ENCODE assay signal across 9 cellular contexts in the genomic region with DNA sequence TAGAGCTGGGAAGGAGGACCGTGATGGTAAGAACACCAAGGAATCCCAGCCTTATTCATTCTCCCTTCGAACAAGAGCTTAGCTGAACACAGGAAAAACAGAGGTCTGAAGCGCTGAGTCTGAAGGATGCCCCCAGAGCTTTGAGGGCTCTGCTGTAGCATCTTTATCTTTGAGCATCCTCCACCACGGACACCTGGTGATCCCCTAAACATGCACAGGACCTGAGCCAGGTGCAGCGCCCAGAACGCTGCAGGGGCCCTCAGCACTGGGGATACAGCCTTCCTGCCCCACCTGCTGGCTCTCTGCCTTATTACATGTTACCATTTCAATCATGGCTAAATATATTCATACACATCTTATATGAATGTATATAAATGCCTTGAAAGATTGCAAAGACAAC. TPM values are rescaled to one million over a fixed set of nuclear protein-coding genes. Genes with fewer than 3 reads are reported as not detected.
DNase-seq lines count a peak whose midpoint lies in the region; ATAC-seq, FAIRE-seq and TF ChIP-seq lines count a peak whose summit lies in the region.
"Had no signal": no experiment of that assay in that cellular context is flagged by ENCODE, and none has a peak within 500 bp of the region (broad histone marks: within the 10 kb centered on the region; RNA-seq: fewer than 3 reads in every experiment).

No MANE protein-coding gene starts in this region.

- no peaks in the 10 kb centered on the region for H3K36me3 Mint-ChIP-seq in activated naive CD8-positive, alpha-beta T cell treated with anti-CD3 and anti-CD28 coated beads, Interleukin-2, amount 10 ng/mL, durations not matched to agents 7 days and 5 days

- H3F3A ChIP-seq in SK-N-SH (replicated peaks; ENCODE audit: insufficient read depth): peaks cover 11% of the 10 kb centered on the region

- TF ChIP-seq CTCF in SK-N-SH (IDR thresholded peaks at IDR 0.05) (peak; percentile 71), tibial nerve (IDR thresholded peaks at IDR 0.05) (peak in 4 of 5 experiments; percentile 14 to 41 (median 25)), sigmoid colon (IDR thresholded peaks at IDR 0.05) (no peak)

- WGBS in SK-N-SH (ENCODE audit: low lambda C conversion rate): 50% methylated on average over 6 of the region's 6 CpGs
- 40 to 41% methylated on average over 6 of the region's 6 CpGs for WGBS in tibial nerve, 2 donors
- 33 to 39% methylated on average over 6 of the region's 6 CpGs for WGBS in sigmoid colon, 2 donors

- peaks cover 21% of the 10 kb centered on the region for H3K4me1 ChIP-seq in Karpas-422 (ENCODE audit: low read length)
- H3K4me1 ChIP-seq in SK-N-SH (ENCODE audit: control insufficient read depth in 1 of 2, insufficient read depth in 2 of 2, low read depth in 1 of 2, low read length in 1 of 2): peaks cover 0 to 2% of the 10 kb centered on the region in 2 experiments; a peak in 1 of 4 replicates
- H3K4me1 ChIP-seq in tibial nerve: peaks cover 0 to 5% (median 0%) of the 10 kb centered on the region in 4 donors
- H3K4me1 ChIP-seq in sigmoid colon: peaks cover 0 to 9% (median 7%) of the 10 kb centered on the region in 4 donors

- H4K20me1 ChIP-seq in Karpas-422 (ENCODE audit: insufficient read depth, low read depth, low read length) (no peaks in the 10 kb centered on the region), SK-N-SH (ENCODE audit: insufficient read depth) (no peaks in the 10 kb centered on the region)

- TF ChIP-seq EP300 in SK-N-SH (IDR thresholded peaks at IDR 0.05; ENCODE audit: borderline replicate concordance in 1 of 2, low read depth in 1 of 2, low read length in 1 of 2) (no peak), tibial nerve (IDR thresholded peaks at IDR 0.05) (no peak), sigmoid colon (IDR thresholded peaks at IDR 0.05) (no peak)

- no peaks in the 10 kb centered on the region for H3K79me2 ChIP-seq in Karpas-422 (ENCODE audit: low read length)
- no peaks in the 10 kb centered on the region for H3K79me2 ChIP-seq in SK-N-SH (ENCODE audit: insufficient read depth)

- H3K36me3 ChIP-seq in Karpas-422 (ENCODE audit: insufficient read depth, low read length) (no peaks in the 10 kb centered on the region), SK-N-SH (replicated peaks in 1 of 2; ENCODE audit: control insufficient read depth in 1 of 2, insufficient read depth in 2 of 2, low read length in 1 of 2) (no peaks in the 10 kb centered on the region), tibial nerve (no peaks in the 10 kb centered on the region), MG63 (no peaks in the 10 kb centered on the region), sigmoid colon (no peaks in the 10 kb centered on the region)

- H3K9ac ChIP-seq in Karpas-422 (ENCODE audit: low read length) (no peak overlapping the region), SK-N-SH (no peak overlapping the region)

- no peak overlapping the region for H3K4me2 ChIP-seq in Karpas-422 (ENCODE audit: low read depth, low read length, poor library complexity, severe bottlenecking)
- no peak overlapping the region for H3K4me2 ChIP-seq in SK-N-SH

- H3K9me3 ChIP-seq in Karpas-422 (ENCODE audit: low read length) (no peaks in the 10 kb centered on the region), SK-N-SH (no peaks in the 10 kb centered on the region), tibial nerve (no peaks in the 10 kb centered on the region), MG63 (no peaks in the 10 kb centered on the region), sigmoid colon (no peaks in the 10 kb centered on the region)

- peaks cover 6% of the 10 kb centered on the region for H3K4me1 Mint-ChIP-seq in activated naive CD8-positive, alpha-beta T cell treated with anti-CD3 and anti-CD28 coated beads, Interleukin-2, amount 10 ng/mL, durations not matched to agents 7 days and 5 days

- TF ChIP-seq POLR2A in tibial nerve (IDR thresholded peaks at IDR 0.05) (no peak), sigmoid colon (IDR thresholded peaks at IDR 0.05) (no peak)

- CTCF ChIA-PET in SK-N-SH (lab: Yijun Ruan, JAX): interaction anchor here (0.5 to 3.2 kb wide), 33 partner anchors 8 to 238 kb away, joined by 3 to 104 read pairs (median 6); a partner anchor contains a TSS

- no peak overlapping the region for H3K4me3 Mint-ChIP-seq in activated naive CD8-positive, alpha-beta T cell treated with anti-CD3 and anti-CD28 coated beads, Interleukin-2, amount 10 ng/mL, durations not matched to agents 7 days and 5 days

- H3K9me2 ChIP-seq in Karpas-422 (replicated peaks; ENCODE audit: insufficient read depth, low read length) (no peaks in the 10 kb centered on the region), SK-N-SH (no peaks in the 10 kb centered on the region)

- H3K27ac ChIP-seq in Karpas-422 (ENCODE audit: low read length) (no peak overlapping the region), SK-N-SH (ENCODE audit: low read depth in 2 of 2, low read length in 1 of 2) (no peak overlapping the region), tibial nerve (no peak overlapping the region), sigmoid colon (no peak overlapping the region)

- no peak overlapping the region for H3K4me3 ChIP-seq in Karpas-422 (ENCODE audit: low read length)
- no peak overlapping the region for H3K4me3 ChIP-seq in SK-N-SH (ENCODE audit: low read depth in 2 of 2, low read length in 1 of 2)
- no peak overlapping the region for H3K4me3 ChIP-seq in tibial nerve
- no peak overlapping the region for H3K4me3 ChIP-seq in MG63
- no peak overlapping the region for H3K4me3 ChIP-seq in sigmoid colon

- DNase-seq in Karpas-422 (peak; percentile 86), SK-N-SH (peak; percentile 60), left colon (peak in 1 of 2 donors; percentile 63), tibial nerve (ENCODE audit: low spot score in 2 of 2) (no peak), MG63 (no peak), sigmoid colon (no peak)
- peak; percentile 59 for DNase-seq in activated naive CD8-positive, alpha-beta T cell treated with anti-CD3 and anti-CD28 coated beads, Interleukin-2, amount 10 ng/mL, durations not matched to agents 7 days and 5 days

- peak; percentile 74 for ATAC-seq in activated naive CD8-positive, alpha-beta T cell treated with anti-CD3 and anti-CD28 coated beads, Interleukin-2, amount 10 ng/mL, durations not matched to agents 7 days and 5 days (ENCODE audit: low read depth)
- ATAC-seq in left colon: peak; percentile 86

- intact Hi-C loops in left colon (cut with DNase I, micrococcal nuclease): loop anchor here in 1 of 2 donors (10.0 kb wide), 1 partner anchor 224 kb away; no protein-coding TSS in a partner anchor
- intact Hi-C loops in sigmoid colon (cut with DNase I): loop anchor here (2.0 to 5.0 kb wide), 2 partner anchors 152 to 222 kb away; no protein-coding TSS in a partner anchor

- H3K27me3 Mint-ChIP-seq in activated naive CD8-positive, alpha-beta T cell treated with anti-CD3 and anti-CD28 coated beads, Interleukin-2, amount 10 ng/mL, durations not matched to agents 7 days and 5 days: peaks cover 22% of the 10 kb centered on the region

- no peak overlapping the region for H3K27ac Mint-ChIP-seq in activated naive CD8-positive, alpha-beta T cell treated with anti-CD3 and anti-CD28 coated beads, Interleukin-2, amount 10 ng/mL, durations not matched to agents 7 days and 5 days

- H2AFZ ChIP-seq in Karpas-422 (ENCODE audit: low read length): no peak overlapping the region
- no peak overlapping the region for H2AFZ ChIP-seq in SK-N-SH (ENCODE audit: low read depth)

- no peaks in the 10 kb centered on the region for H3K9me3 Mint-ChIP-seq in activated naive CD8-positive, alpha-beta T cell treated with anti-CD3 and anti-CD28 coated beads, Interleukin-2, amount 10 ng/mL, durations not matched to agents 7 days and 5 days

- peak; percentile 49 for FAIRE-seq in G401.6 (lab: Jason Lieb, UNC)

- POLR2A ChIA-PET in SK-N-SH (lab: Yijun Ruan, JAX): interaction anchor here (0.6 to 1.1 kb wide), 2 partner anchors 17 to 139 kb away, joined by 3 read pairs; a partner anchor contains a TSS
- POLR2A ChIA-PET in activated naive CD8-positive, alpha-beta T cell treated with anti-CD3 and anti-CD28 coated beads, Interleukin-2, amount 10 ng/mL, durations not matched to agents 7 days and 5 days (lab: Charles Lee): interaction anchor here (0.5 to 1.8 kb wide), 3 partner anchors 9 to 23 kb away, joined by 3 to 8 read pairs (median 3); a partner anchor contains a TSS

- peak; percentile 68 for TF ChIP-seq RAD21 in SK-N-SH (IDR thresholded peaks at IDR 0.05; ENCODE audit: low read length)

- H3K27me3 ChIP-seq in Karpas-422 (ENCODE audit: low read length) (no peaks in the 10 kb centered on the region), SK-N-SH (ENCODE audit: insufficient read depth) (no peaks in the 10 kb centered on the region), tibial nerve (peaks cover 0 to 18% of the 10 kb centered on the region in 2 donors), MG63 (no peaks in the 10 kb centered on the region), sigmoid colon (no peaks in the 10 kb centered on the region)

RNA-seq across cellular contexts. Expression of a gene that starts 7.7 kb away (rescaled TPM):
- 26.2 and 28.0 TPM in 2 replicates for total RNA-seq in Karpas-422 (2014; rRNA removed; shearing (Covaris generic); ENCODE audit: low replicate concordance)
- polyA plus RNA-seq in SK-N-SH (2012; rRNA removed) (36.6 and 46.8 TPM in 2 replicates), sigmoid colon (10 to 100 TPM; 10.2 to 32.9 (median 18.0) TPM)
- 45.1 and 47.1 TPM in 2 replicates for polyA plus RNA-seq in SK-N-SH (2012; cell fraction: cytosol; rRNA removed)
- polyA plus RNA-seq in SK-N-SH (2012; cell fraction: nucleus; rRNA removed): 41.7 and 60.0 TPM in 2 replicates
- 10 to 100 TPM; 29.7 to 31.1 TPM for total RNA-seq in activated naive CD8-positive, alpha-beta T cell treated with anti-CD3 and anti-CD28 coated beads, Interleukin-2, amount 10 ng/mL, durations not matched to agents 7 days and 5 days
- total RNA-seq in left colon (10 to 100 TPM; 13.8 to 20.1 TPM), tibial nerve (10 to 100 TPM; 22.2 to 44.4 (median 29.6) TPM), sigmoid colon (10 to 100 TPM; 12.2 to 22.9 (median 17.3) TPM)
- total RNA-seq in MG63 (2014; rRNA removed; shearing (Covaris generic); ENCODE audit: low replicate concordance): 10.0 and 48.6 TPM in 2 replicates

RNA-seq across cellular contexts. Expression of a gene that starts 10.2 kb away (rescaled TPM):
- 0.47 TPM in 1 of 2 replicates, not detected in the other for total RNA-seq in Karpas-422 (2014; rRNA removed; shearing (Covaris generic); ENCODE audit: low replicate concordance)
- polyA plus RNA-seq in SK-N-SH (2012; rRNA removed): 0.10 and 0.20 TPM in 2 replicates
- not detected in 2 replicates for polyA plus RNA-seq in SK-N-SH (2012; cell fraction: cytosol; rRNA removed)
- polyA plus RNA-seq in SK-N-SH (2012; cell fraction: nucleus; rRNA removed): 0.98 and 1.1 TPM in 2 replicates
- under 1 TPM in 1 of 2 experiments, not detected in 1; 0.17 TPM for total RNA-seq in activated naive CD8-positive, alpha-beta T cell treated with anti-CD3 and anti-CD28 coated beads, Interleukin-2, amount 10 ng/mL, durations not matched to agents 7 days and 5 days
- total RNA-seq in left colon: not detected
- 10 to 100 TPM in 2 of 4 donors, 1 to 10 TPM in 2; 1.8 to 20.3 (median 10.6) TPM for total RNA-seq in tibial nerve
- total RNA-seq in MG63 (2014; rRNA removed; shearing (Covaris generic); ENCODE audit: low replicate concordance): not detected in 2 replicates
- total RNA-seq in sigmoid colon: 1 to 10 TPM in 1 of 4 donors, under 1 TPM in 1, not detected in 2; 0.71 to 1.2 TPM
- under 1 TPM in 1 of 3 donors, not detected in 2; 0.10 TPM for polyA plus RNA-seq in sigmoid colon
- total RNA-seq: LHCN-M2 had no signal

RNA-seq across cellular contexts. Expression of a gene that starts 17.4 kb away (rescaled TPM):
- 113 and 135 TPM in 2 replicates for total RNA-seq in Karpas-422 (2014; rRNA removed; shearing (Covaris generic); ENCODE audit: low replicate concordance)
- polyA plus RNA-seq in SK-N-SH (2012; rRNA removed) (68.5 and 98.4 TPM in 2 replicates), sigmoid colon (10 to 100 TPM; 80.8 to 91.6 (median 84.1) TPM)
- polyA plus RNA-seq in SK-N-SH (2012; cell fraction: cytosol; rRNA removed): 66.1 and 89.0 TPM in 2 replicates
- 57.4 and 64.6 TPM in 2 replicates for polyA plus RNA-seq in SK-N-SH (2012; cell fraction: nucleus; rRNA removed)
- 10 to 100 TPM; 53.8 TPM for total RNA-seq in activated naive CD8-positive, alpha-beta T cell treated with anti-CD3 and anti-CD28 coated beads, Interleukin-2, amount 10 ng/mL, durations not matched to agents 7 days and 5 days
- total RNA-seq in left colon (10 to 100 TPM; 78.0 to 87.7 TPM), tibial nerve (100 to 1,000 TPM in 1 of 4 donors, 10 to 100 TPM in 3; 53.1 to 105 (median 82.7) TPM), sigmoid colon (100 to 1,000 TPM in 1 of 4 donors, 10 to 100 TPM in 3; 59.3 to 113 (median 67.2) TPM)
- total RNA-seq in MG63 (2014; rRNA removed; shearing (Covaris generic); ENCODE audit: low replicate concordance): 105 and 170 TPM in 2 replicates

RNA-seq across cellular contexts. Expression of a gene that starts 29.5 kb away (rescaled TPM):
- total RNA-seq in Karpas-422 (2014; rRNA removed; shearing (Covaris generic); ENCODE audit: low replicate concordance): 2.9 and 7.8 TPM in 2 replicates
- polyA plus RNA-seq in SK-N-SH (2012; rRNA removed) (not detected in 2 replicates), sigmoid colon (1 to 10 TPM in 1 of 3 donors, not detected in 2; 2.6 TPM)
- polyA plus RNA-seq in SK-N-SH (2012; cell fraction: cytosol; rRNA removed): not detected in 2 replicates
- polyA plus RNA-seq in SK-N-SH (2012; cell fraction: nucleus; rRNA removed): not detected in 2 replicates
- 10 to 100 TPM; 22.7 to 24.1 TPM for total RNA-seq in activated naive CD8-positive, alpha-beta T cell treated with anti-CD3 and anti-CD28 coated beads, Interleukin-2, amount 10 ng/mL, durations not matched to agents 7 days and 5 days
- total RNA-seq in left colon (under 1 TPM in 1 of 2 donors, not detected in 1; 0.28 TPM), tibial nerve (not detected), sigmoid colon (not detected)
- not detected in 2 replicates for total RNA-seq in MG63 (2014; rRNA removed; shearing (Covaris generic); ENCODE audit: low replicate concordance)
- total RNA-seq: LHCN-M2 had no signal

RNA-seq across cellular contexts. Expression of a gene that starts 32.9 kb away (rescaled TPM):
- not detected in 2 replicates for total RNA-seq in Karpas-422 (2014; rRNA removed; shearing (Covaris generic); ENCODE audit: low replicate concordance)
- polyA plus RNA-seq in SK-N-SH (2012; rRNA removed) (0.13 and 0.25 TPM in 2 replicates), sigmoid colon (under 1 TPM in 1 of 3 donors, not detected in 2; 0.12 TPM)
- polyA plus RNA-seq in SK-N-SH (2012; cell fraction: cytosol; rRNA removed): 0.08 and 0.25 TPM in 2 replicates
- polyA plus RNA-seq in SK-N-SH (2012; cell fraction: nucleus; rRNA removed): 0.10 and 0.20 TPM in 2 replicates
- total RNA-seq in activated naive CD8-positive, alpha-beta T cell treated with anti-CD3 and anti-CD28 coated beads, Interleukin-2, amount 10 ng/mL, durations not matched to agents 7 days and 5 days: not detected
- total RNA-seq in left colon (not detected), tibial nerve (not detected), sigmoid colon (1 to 10 TPM in 3 of 4 donors, not detected in 1; 2.0 to 2.9 (median 2.3) TPM)
- not detected in 2 replicates for total RNA-seq in MG63 (2014; rRNA removed; shearing (Covaris generic); ENCODE audit: low replicate concordance)
- total RNA-seq: LHCN-M2 had no signal

Comparison
In these comparisons a context has a peak if more than half of its experiments do, and no peak if none do; other contexts are left out.
1. DNase-seq: peak in Karpas-422 (single experiment), SK-N-SH (single experiment) and activated naive CD8-positive, alpha-beta T cell treated with anti-CD3 and anti-CD28 coated beads, Interleukin-2, amount 10 ng/mL, durations not matched to agents 7 days and 5 days (single experiment); none in tibial nerve (0 of 2), MG63 (single experiment) and sigmoid colon (single experiment).
2. CTCF ChIP-seq: peak in SK-N-SH (single experiment) and tibial nerve (4 of 5); none in sigmoid colon (0 of 4).